33 cellular contexts compared by ENCODE assay signal in the genomic region with DNA sequence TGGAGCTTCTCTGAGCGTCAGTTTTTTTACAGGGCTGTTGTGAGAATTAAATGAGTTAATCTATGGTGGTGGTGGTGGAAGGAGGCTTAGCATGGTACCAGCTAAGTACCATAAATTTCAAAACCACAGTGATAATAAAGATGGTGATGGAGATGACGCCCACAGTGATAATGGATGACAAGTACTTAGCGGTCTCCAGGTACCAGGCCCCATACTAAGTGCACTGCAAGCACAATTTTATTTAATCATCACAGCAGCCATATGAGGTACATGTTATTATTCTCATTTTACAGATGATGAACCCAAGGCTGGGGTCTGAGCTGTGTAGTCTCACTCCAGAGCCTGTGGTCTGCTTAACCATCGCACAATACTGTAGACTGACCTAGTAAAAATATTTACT.
DNase-seq lines count a peak whose midpoint lies in the region; ATAC-seq, FAIRE-seq and TF ChIP-seq lines count a peak whose summit lies in the region.
"Had no signal": no experiment of that assay in that cellular context is flagged by ENCODE, and none has a peak within 500 bp of the region (broad histone marks: within the 10 kb centered on the region; RNA-seq: fewer than 3 reads in every experiment).

No MANE protein-coding gene starts in this region.

- no peak for TF ChIP-seq RAD21 in neural cell (conservative IDR thresholded peaks at IDR 0.05)

- H3K4me2 ChIP-seq in neural cell (ENCODE audit: low read length), result no peak overlapping the region
- H3K4me2 ChIP-seq: A549; BLaER1; BLaER1 treated with 17β-estradiol and CSF1 and Interleukin-3, amounts not matched to agents 10 nM and 100 nM had no signal

- no peak overlapping the region for H2AFZ ChIP-seq in neural cell (ENCODE audit: low read depth, low read length)

- no peak for TF ChIP-seq EP300 in neural cell (conservative IDR thresholded peaks at IDR 0.05; ENCODE audit: poor library complexity, severe bottlenecking)

- POLR2A ChIA-PET in HEK293 (lab: Yijun Ruan, JAX), result no interaction called here

- DNase-seq in NCI-H2081 (lab: John Stamatoyannopoulos, UW) (no peak), iPS-NIHi7 (ENCODE audit: extremely low spot score) (no peak)
- DNase-seq: 8988T; ACHN; AML-193; BE2C; C1 segment of cervical spinal cord; Caco-2; Calu3; CD4-positive, alpha-beta memory T cell; CD4-positive, alpha-beta T cell; CD4-positive, CD25-positive, alpha-beta regulatory T cell; CD8-positive, alpha-beta memory T cell; CD8-positive, alpha-beta T cell; COR-L47; DMS 273 treated with DMSO at 0.1 percent for 48 hours; DMS153; DMS53; DMS79; DMS79 treated with DMSO at 0.1 percent for 48 hours; DND-41; EL had no signal

- TF ChIP-seq CTCF in HEK293 (tag by site-specific recombination; IDR thresholded peaks at IDR 0.05) (no peak), neural cell (IDR thresholded peaks at IDR 0.05; ENCODE audit: poor library complexity, severe bottlenecking) (no peak)

- H3K79me2 ChIP-seq in neural cell (replicated peaks; ENCODE audit: insufficient read depth, low read length), result no peaks in the 10 kb centered on the region

- CTCF ChIA-PET in HEK293 (lab: Yijun Ruan, JAX), result interaction anchor here (0.6 to 1.9 kb wide), 2 partner anchors 8 to 60 kb away, joined by 3 to 8 read pairs; no protein-coding TSS in a partner anchor

- no peaks in the 10 kb centered on the region for H3K9me2 ChIP-seq in neural cell (ENCODE audit: insufficient read depth, low read length)

- no peaks in the 10 kb centered on the region for H3K4me1 ChIP-seq in HEK293 (ENCODE audit: control insufficient read depth, insufficient read depth, low read length)
- H3K4me1 ChIP-seq: A549; BE2C; BLaER1; BLaER1 treated with 17β-estradiol and CSF1 and Interleukin-3, amounts not matched to agents 10 nM and 100 nM; Caco-2 had no signal

- ATAC-seq in HG03457 (IDR thresholded peaks at IDR 0.05; ENCODE audit: unreplicated experiment), result no peak
- ATAC-seq: A549; CD8-positive, alpha-beta T cell had no signal

- H3K9ac ChIP-seq in neural cell (ENCODE audit: low read length), result no peak overlapping the region
- H3K9ac ChIP-seq: BLaER1; BLaER1 treated with 17β-estradiol and CSF1 and Interleukin-3, amounts not matched to agents 10 nM and 100 nM had no signal

- no peaks in the 10 kb centered on the region for H3F3A ChIP-seq in neural cell (ENCODE audit: insufficient read depth, low read length, poor library complexity, severe bottlenecking)

- peak; percentile 43 for FAIRE-seq in islet of Langerhans (lab: Jason Lieb, UNC)
- FAIRE-seq: A204.1, A549, D721Med had no signal

- H3K27ac ChIP-seq in HEK293 (ENCODE audit: extremely low read depth, low read depth, low read length), result no peak overlapping the region
- H3K27ac ChIP-seq in neural cell (ENCODE audit: low read length), result no peak overlapping the region
- H3K27ac ChIP-seq: 22Rv1; A549; BLaER1; BLaER1 treated with 17β-estradiol and CSF1 and Interleukin-3, amounts not matched to agents 10 nM and 100 nM; C4-2B had no signal

- H3K9me3 ChIP-seq in HEK293 (ENCODE audit: control insufficient read depth, insufficient read depth, low read depth, low read length) (no peaks in the 10 kb centered on the region), neural cell (ENCODE audit: low read length) (no peaks in the 10 kb centered on the region)
- H3K9me3 ChIP-seq: BE2C, BLaER1, Caco-2 had no signal

- H3K36me3 ChIP-seq in HEK293 (ENCODE audit: control insufficient read depth in 2 of 2, insufficient read depth in 1 of 2, low read length in 2 of 2) (no peaks in the 10 kb centered on the region), neural cell (ENCODE audit: insufficient read depth, low read length) (no peaks in the 10 kb centered on the region)
- H3K36me3 ChIP-seq: BE2C; BLaER1; BLaER1 treated with 17β-estradiol and CSF1 and Interleukin-3, amounts not matched to agents 10 nM and 100 nM had no signal

- no peaks in the 10 kb centered on the region for H3K27me3 ChIP-seq in neural cell (ENCODE audit: insufficient read depth, low read depth, low read length)
- H3K27me3 ChIP-seq: BE2C; BLaER1; BLaER1 treated with 17β-estradiol and CSF1 and Interleukin-3, amounts not matched to agents 10 nM and 100 nM had no signal

- H3K4me3 ChIP-seq in HEK293 (ENCODE audit: low read depth, low read length), result no peak overlapping the region
- no peak overlapping the region for H3K4me3 ChIP-seq in neural cell (ENCODE audit: low read length)
- H3K4me3 ChIP-seq: A549; BLaER1; BLaER1 treated with 17β-estradiol and CSF1 and Interleukin-3, amounts not matched to agents 10 nM and 100 nM had no signal

- no peaks in the 10 kb centered on the region for H4K20me1 ChIP-seq in neural cell (ENCODE audit: insufficient read depth)
- H4K20me1 ChIP-seq: BLaER1; BLaER1 treated with 17β-estradiol and CSF1 and Interleukin-3, amounts not matched to agents 10 nM and 100 nM had no signal

TF ChIP-seq in HEK293, 187 proteins besides CTCF, POLR2A, EP300 and RAD21:
- no peak for TF ChIP-seq ZNF341 (tag by site-specific recombination; IDR thresholded peaks at IDR 0.05; ENCODE audit: low read depth)
- TF ChIP-seq ZNF311 (tag by site-specific recombination; IDR thresholded peaks at IDR 0.05; ENCODE audit: borderline replicate concordance), result no peak
- TF ChIP-seq ZIC2 (tag by site-specific recombination; IDR thresholded peaks at IDR 0.05), result 0 out of 2 replicates have a peak, but pooled peaks have one; percentile 22
- no peak for TF ChIP-seq ZNF843 (tag by site-specific recombination; IDR thresholded peaks at IDR 0.05)

TF ChIP-seq in neural cell, 6 proteins besides CTCF, POLR2A, EP300 and RAD21:
- no peak for TF ChIP-seq TAF1 (IDR thresholded peaks at IDR 0.05; ENCODE audit: low read depth)
- peak; percentile 71 for TF ChIP-seq POLR2AphosphoS5 (IDR thresholded peaks at IDR 0.05)
